9 cellular contexts compared by ENCODE assay signal in genomic region chr4:155889036-155889793, GRCh38. TPM values are rescaled to one million over a fixed set of nuclear protein-coding genes. Genes with fewer than 3 reads are reported as not detected.
DNase-seq lines count a peak whose midpoint lies in the region; ATAC-seq and TF ChIP-seq lines count a peak whose summit lies in the region.
"Had no signal": no experiment of that assay in that cellular context is flagged by ENCODE, and none has a peak within 500 bp of the region (broad histone marks: within the 10 kb centered on the region; RNA-seq: fewer than 3 reads in every experiment).

No MANE protein-coding gene starts in this region.

- H3K4me3 ChIP-seq in AG04450 (ENCODE audit: low read depth, low read length) = no peak overlapping the region

- intact Hi-C loops in posterior vena cava (cut with DNase I) = no loop called here

- CTCF ChIA-PET in AG04450 (lab: Charles Lee) = interaction anchor here (0.9 to 1.4 kb wide), 4 partner anchors 11 to 485 kb away, joined by 3 to 8 read pairs (median 3); partner anchors contain the start of gene CTSO

- H3K27ac ChIP-seq in AG04450 (ENCODE audit: low read depth, low read length) = no peak overlapping the region

- ATAC-seq in GM21423 (IDR thresholded peaks at IDR 0.05; ENCODE audit: unreplicated experiment) = peak; percentile 99
- ATAC-seq in GM19328 (IDR thresholded peaks at IDR 0.05; ENCODE audit: unreplicated experiment) = no peak

- H3K27me3 ChIP-seq in AG04450 (ENCODE audit: control insufficient read depth, insufficient read depth, low read length) = no peaks in the 10 kb centered on the region

- DNase-seq in AG04450 (ENCODE audit: low read depth, low spot score) (peak; percentile 72), KBM-7 (peak; percentile 80), fibroblast of gingiva (ENCODE audit: low read depth) (peak; percentile 94), posterior vena cava (ENCODE audit: low spot score) (no peak), NCI-H1694 treated with DMSO at 0.1 percent for 48 hours (lab: John Stamatoyannopoulos, UW) (no peak)
- no peak for DNase-seq in activated CD4-positive, alpha-beta T cell treated with anti-CD3 and anti-CD28 coated beads for 1 hour
- DNase-seq: DND-41 had no signal

- H3K9me3 ChIP-seq in AG04450 (ENCODE audit: control insufficient read depth, insufficient read depth, low read length) = no peaks in the 10 kb centered on the region

- TF ChIP-seq CTCF in AG04450 (IDR thresholded peaks at IDR 0.05; ENCODE audit: low read depth, low read length) = no peak

- POLR2A ChIA-PET in AG04450 (lab: Yijun Ruan, JAX) = interaction anchor here (0.7 kb wide), 2 partner anchors 18 to 241 kb away, joined by 3 read pairs; no protein-coding TSS in a partner anchor

- in situ Hi-C loops in KBM-7 (cut with MboI; ENCODE audit: low pct_unique_long_range_greater_than_20kb, low sequenced_read_pairs) = no loop called here

RNA-seq across cellular contexts. Expression of gene TDO2, which starts 14.3 kb away (rescaled TPM):
- 0.55 and 0.84 TPM in 2 replicates for polyA plus RNA-seq in AG04450 (2011; rRNA removed)
- 0.28 and 0.43 TPM in 2 replicates for polyA minus RNA-seq in AG04450 (2011; rRNA and poly(A)+ RNA removed)
- total RNA-seq in posterior vena cava = under 1 TPM in 1 of 2 donors, not detected in 1; 0.37 TPM

RNA-seq across cellular contexts. Expression of gene ASIC5, which starts 23.1 kb away (rescaled TPM):
- polyA plus RNA-seq in AG04450 (2011; rRNA removed) = not detected in 2 replicates
- polyA minus RNA-seq in AG04450 (2011; rRNA and poly(A)+ RNA removed) = not detected in 2 replicates
- not detected for total RNA-seq in posterior vena cava

Comparison
In these comparisons a context has a peak if more than half of its experiments do, and no peak if none do; other contexts are left out.
1. DNase-seq: peak in AG04450 (single experiment), KBM-7 (single experiment) and fibroblast of gingiva (single experiment); none in posterior vena cava (single experiment), NCI-H1694 treated with DMSO at 0.1 percent for 48 hours (single experiment) and activated CD4-positive, alpha-beta T cell treated with anti-CD3 and anti-CD28 coated beads for 1 hour (single experiment).